ENCODE assay signal across 13 cellular contexts in genomic region chr11:62925308-62925707, GRCh38. TPM values are rescaled to one million over a fixed set of nuclear protein-coding genes. Genes with fewer than 3 reads are reported as not detected.
A peak's percentile ranks its signal among the peaks of the same experiment; 100 is the strongest.
DNase-seq lines count a peak whose midpoint lies in the region; ATAC-seq and TF ChIP-seq lines count a peak whose summit lies in the region.
"Had no signal": no experiment of that assay in that cellular context is flagged by ENCODE, and none has a peak within 500 bp of the region (broad histone marks: within the 10 kb centered on the region; RNA-seq: fewer than 3 reads in every experiment).

No MANE protein-coding gene starts in this region.

- H3K4me1 ChIP-seq in CD4-positive, CD25-positive, alpha-beta regulatory T cell (ENCODE audit: control insufficient read depth, insufficient read depth, low read length, poor library complexity, severe bottlenecking): peaks cover 21% of the 10 kb centered on the region
- H3K4me1 ChIP-seq in naive thymus-derived CD4-positive, alpha-beta T cell (ENCODE audit: control insufficient read depth in 2 of 2, insufficient read depth in 2 of 2, low read length in 2 of 2): peaks cover 9 to 23% of the 10 kb centered on the region in 2 donors
- peaks cover 4 to 32% (median 14%) of the 10 kb centered on the region in 4 donors for H3K4me1 ChIP-seq in Peyer's patch

- TF ChIP-seq POLR2A in Peyer's patch (IDR thresholded peaks at IDR 0.05): no peak

- DNase-seq in CD4-positive, CD25-positive, alpha-beta regulatory T cell: no peak
- DNase-seq in H7 (peak; percentile 88), Peyer's patch (no peak), NCI-H82 treated with DMSO at 0.1 percent for 48 hours (lab: John Stamatoyannopoulos, UW; ENCODE audit: unreplicated experiment) (no peak)
- no peak for DNase-seq in effector memory CD8-positive, alpha-beta T cell
- no peak for DNase-seq in naive thymus-derived CD4-positive, alpha-beta T cell

- no peaks in the 10 kb centered on the region for H3K9me3 ChIP-seq in CD4-positive, CD25-positive, alpha-beta regulatory T cell (ENCODE audit: control insufficient read depth in 2 of 2, low read length in 2 of 2)
- no peaks in the 10 kb centered on the region for H3K9me3 ChIP-seq in naive thymus-derived CD4-positive, alpha-beta T cell (ENCODE audit: control insufficient read depth in 2 of 3, low read length in 3 of 3)
- H3K9me3 ChIP-seq in Peyer's patch: no peaks in the 10 kb centered on the region
- H3K9me3 ChIP-seq: esophagus muscularis mucosa had no signal

- peaks cover 17% of the 10 kb centered on the region for H3K27me3 ChIP-seq in CD4-positive, CD25-positive, alpha-beta regulatory T cell (ENCODE audit: control insufficient read depth, insufficient read depth, low read length)
- H3K27me3 ChIP-seq in H7 (ENCODE audit: control insufficient read depth, insufficient read depth, low read length) (peaks cover 60% of the 10 kb centered on the region), Peyer's patch (peaks cover 0 to 48% of the 10 kb centered on the region in 2 donors)
- peaks cover 0 to 17% of the 10 kb centered on the region in 2 donors for H3K27me3 ChIP-seq in naive thymus-derived CD4-positive, alpha-beta T cell (ENCODE audit: control insufficient read depth in 2 of 2, insufficient read depth in 2 of 2, low read length in 2 of 2)

- peak overlapping the region; percentile 41 to 74 (median 67) for H3K4me3 Mint-ChIP-seq in CD4-positive, CD25-positive, alpha-beta regulatory T cell
- H3K4me3 Mint-ChIP-seq in effector memory CD8-positive, alpha-beta T cell: peak overlapping the region; percentile 59 to 75
- peak overlapping the region; percentile 5 to 88 (median 66) for H3K4me3 Mint-ChIP-seq in naive thymus-derived CD4-positive, alpha-beta T cell

- H3K27ac ChIP-seq in CD4-positive, CD25-positive, alpha-beta regulatory T cell (ENCODE audit: insufficient read depth, low read length, poor library complexity, severe bottlenecking): no peak overlapping the region
- H3K27ac ChIP-seq in naive thymus-derived CD4-positive, alpha-beta T cell (ENCODE audit: low read depth, low read length): no peak overlapping the region
- no peak overlapping the region for H3K27ac ChIP-seq in Peyer's patch
- H3K27ac ChIP-seq: C4-2B, cardiac muscle cell, esophagus muscularis mucosa had no signal

- TF ChIP-seq CTCF in Peyer's patch (IDR thresholded peaks at IDR 0.05): no peak

- intact Hi-C loops in naive thymus-derived CD4-positive, alpha-beta T cell (cut with micrococcal nuclease): no loop called here

- no peak overlapping the region for H3K4me3 ChIP-seq in CD4-positive, CD25-positive, alpha-beta regulatory T cell (ENCODE audit: low read depth, low read length)
- peak overlapping the region; percentile 61 for H3K4me3 ChIP-seq in H7 (ENCODE audit: insufficient read depth, low read depth, low read length)
- H3K4me3 ChIP-seq in naive thymus-derived CD4-positive, alpha-beta T cell (ENCODE audit: low read length): no peak overlapping the region
- no peak overlapping the region for H3K4me3 ChIP-seq in Peyer's patch
- H3K4me3 ChIP-seq: cardiac muscle cell had no signal

- ATAC-seq in CD4-positive, CD25-positive, alpha-beta regulatory T cell (ENCODE audit: low read depth in 2 of 2): no peak
- no peak for ATAC-seq in effector memory CD8-positive, alpha-beta T cell (replicated peaks)
- ATAC-seq in naive thymus-derived CD4-positive, alpha-beta T cell: no peak
- ATAC-seq in GM21515 (IDR thresholded peaks at IDR 0.05; ENCODE audit: unreplicated experiment): no peak
- no peak for ATAC-seq in GM21717 (IDR thresholded peaks at IDR 0.05; ENCODE audit: unreplicated experiment)

- no peak overlapping the region for H3K27ac Mint-ChIP-seq in CD4-positive, CD25-positive, alpha-beta regulatory T cell
- H3K27ac Mint-ChIP-seq in effector memory CD8-positive, alpha-beta T cell: no peak overlapping the region
- no peak overlapping the region for H3K27ac Mint-ChIP-seq in naive thymus-derived CD4-positive, alpha-beta T cell

- peaks cover 0 to 2% (median 0%) of the 10 kb centered on the region in 7 donors for H3K9me3 Mint-ChIP-seq in CD4-positive, CD25-positive, alpha-beta regulatory T cell
- no peaks in the 10 kb centered on the region for H3K9me3 Mint-ChIP-seq in effector memory CD8-positive, alpha-beta T cell
- peaks cover 0 to 3% (median 0%) of the 10 kb centered on the region in 11 donors for H3K9me3 Mint-ChIP-seq in naive thymus-derived CD4-positive, alpha-beta T cell

- H3K36me3 Mint-ChIP-seq in CD4-positive, CD25-positive, alpha-beta regulatory T cell: no peaks in the 10 kb centered on the region
- H3K36me3 Mint-ChIP-seq in effector memory CD8-positive, alpha-beta T cell (ENCODE audit: insufficient read depth): peaks cover 16% of the 10 kb centered on the region
- H3K36me3 Mint-ChIP-seq in naive thymus-derived CD4-positive, alpha-beta T cell: no peaks in the 10 kb centered on the region

- H3K27me3 Mint-ChIP-seq in CD4-positive, CD25-positive, alpha-beta regulatory T cell: peaks cover 95% of the 10 kb centered on the region
- H3K27me3 Mint-ChIP-seq in effector memory CD8-positive, alpha-beta T cell: peaks cover 67 to 96% of the 10 kb centered on the region in 2 donors
- H3K27me3 Mint-ChIP-seq in naive thymus-derived CD4-positive, alpha-beta T cell: peaks cover 59 to 91% (median 62%) of the 10 kb centered on the region in 5 donors

- CTCF ChIA-PET in naive thymus-derived CD4-positive, alpha-beta T cell (lab: Charles Lee): interaction anchor here (1.4 kb wide), 1 partner anchor 20 kb away, joined by 3 read pairs; no protein-coding TSS in a partner anchor

- no peaks in the 10 kb centered on the region for H3K36me3 ChIP-seq in CD4-positive, CD25-positive, alpha-beta regulatory T cell (ENCODE audit: control insufficient read depth, insufficient read depth, low read length)
- H3K36me3 ChIP-seq in H7 (replicated peaks; ENCODE audit: control insufficient read depth, insufficient read depth, low read length) (no peaks in the 10 kb centered on the region), Peyer's patch (no peaks in the 10 kb centered on the region)
- H3K36me3 ChIP-seq in naive thymus-derived CD4-positive, alpha-beta T cell (ENCODE audit: control insufficient read depth in 2 of 3, insufficient read depth in 3 of 3, low read length in 3 of 3): no peaks in the 10 kb centered on the region
- H3K36me3 ChIP-seq: cardiac muscle cell, esophagus muscularis mucosa had no signal

- POLR2A ChIA-PET in naive thymus-derived CD4-positive, alpha-beta T cell (lab: Charles Lee): no interaction called here

- H3K4me1 Mint-ChIP-seq in CD4-positive, CD25-positive, alpha-beta regulatory T cell: peaks cover 0 to 32% (median 7%) of the 10 kb centered on the region in 4 donors
- peaks cover 13 to 17% of the 10 kb centered on the region in 2 donors for H3K4me1 Mint-ChIP-seq in effector memory CD8-positive, alpha-beta T cell (ENCODE audit: low read depth in 2 of 2)
- peaks cover 8 to 37% (median 24%) of the 10 kb centered on the region in 7 donors for H3K4me1 Mint-ChIP-seq in naive thymus-derived CD4-positive, alpha-beta T cell

RNA-seq across cellular contexts. Expression of gene CHRM1, which starts 4.1 kb away (rescaled TPM):
- not detected for total RNA-seq in CD4-positive, CD25-positive, alpha-beta regulatory T cell
- not detected for polyA plus RNA-seq in CD4-positive, CD25-positive, alpha-beta regulatory T cell
- not detected in 2 replicates for total RNA-seq in H7 (2014; rRNA removed; shearing (Covaris generic))
- not detected for total RNA-seq in naive thymus-derived CD4-positive, alpha-beta T cell
- not detected for polyA plus RNA-seq in naive thymus-derived CD4-positive, alpha-beta T cell
- total RNA-seq in Peyer's patch: under 1 TPM in 2 of 4 donors, not detected in 2; 0.54 to 0.76 TPM
- total RNA-seq: M059J, omental fat pad had no signal

RNA-seq across cellular contexts. Expression of gene SLC3A2, which starts 44.6 kb away (rescaled TPM):
- total RNA-seq in CD4-positive, CD25-positive, alpha-beta regulatory T cell: 277 TPM
- polyA plus RNA-seq in CD4-positive, CD25-positive, alpha-beta regulatory T cell: 100 to 1,000 TPM; 158 to 172 (median 168) TPM
- 271 and 340 TPM in 2 replicates for total RNA-seq in H7 (2014; rRNA removed; shearing (Covaris generic))
- total RNA-seq in naive thymus-derived CD4-positive, alpha-beta T cell: 100 to 1,000 TPM; 159 to 239 (median 218) TPM
- polyA plus RNA-seq in naive thymus-derived CD4-positive, alpha-beta T cell: 100 to 1,000 TPM; 118 to 189 TPM
- total RNA-seq in Peyer's patch: 100 to 1,000 TPM in 3 of 4 donors, 10 to 100 TPM in 1; 64.4 to 253 (median 207) TPM

RNA-seq across cellular contexts. Expression of gene SLC22A6, which starts 59.5 kb away (rescaled TPM):
- not detected for total RNA-seq in CD4-positive, CD25-positive, alpha-beta regulatory T cell
- polyA plus RNA-seq in CD4-positive, CD25-positive, alpha-beta regulatory T cell: not detected
- not detected in 2 replicates for total RNA-seq in H7 (2014; rRNA removed; shearing (Covaris generic))
- total RNA-seq in naive thymus-derived CD4-positive, alpha-beta T cell: not detected
- not detected for polyA plus RNA-seq in naive thymus-derived CD4-positive, alpha-beta T cell
- not detected for total RNA-seq in Peyer's patch
- total RNA-seq: cardiac muscle cell, esophagus muscularis mucosa, M059J, omental fat pad had no signal
- polyA plus RNA-seq: cardiac muscle cell had no signal
